Comparison of ENCODE assay signal across 1 cellular context in genomic region chr16:75244225-75244792, GRCh38.
TF ChIP-seq lines count a peak whose summit lies in the region.

No MANE protein-coding gene starts in this region.

TF ChIP-seq in liver, 16 proteins besides CTCF, POLR2A, EP300 and RAD21 (continued from another document):
- TF ChIP-seq JUND (IDR thresholded peaks at IDR 0.05): no peak
